Comparison of ENCODE assay signal across 28 cellular contexts in genomic region chr14:94329857-94330256, GRCh38. TPM values are rescaled to one million over a fixed set of nuclear protein-coding genes. Genes with fewer than 3 reads are reported as not detected.
A peak's percentile ranks its signal among the peaks of the same experiment; 100 is the strongest.
DNase-seq lines count a peak whose midpoint lies in the region; ATAC-seq and TF ChIP-seq lines count a peak whose summit lies in the region.
"Had no signal": no experiment of that assay in that cellular context is flagged by ENCODE, and none has a peak within 500 bp of the region (broad histone marks: within the 10 kb centered on the region; RNA-seq: fewer than 3 reads in every experiment).

No MANE protein-coding gene starts in this region.

- H3K27ac Mint-ChIP-seq in activated CD4-positive, alpha-beta T cell treated with anti-CD3 and anti-CD28 coated beads, Interleukin-2, amount 10 ng/mL, durations not matched to agents 24 days and 14 days: no peak overlapping the region
- H3K27ac Mint-ChIP-seq in osteocyte (ENCODE audit: unreplicated experiment): no peak overlapping the region
- H3K27ac Mint-ChIP-seq: CD4-positive, alpha-beta memory T cell; CD4-positive, CD25-positive, alpha-beta regulatory T cell had no signal

- H3K9me3 ChIP-seq in right lobe of liver (no peaks in the 10 kb centered on the region), Karpas-422 (ENCODE audit: low read length) (no peaks in the 10 kb centered on the region)
- H3K9me3 ChIP-seq: BE2C, BLaER1 had no signal

- H3K27me3 Mint-ChIP-seq in activated CD4-positive, alpha-beta T cell treated with anti-CD3 and anti-CD28 coated beads, Interleukin-2, amount 10 ng/mL, durations not matched to agents 24 days and 14 days: peaks cover 22% of the 10 kb centered on the region
- peaks cover 6% of the 10 kb centered on the region for H3K27me3 Mint-ChIP-seq in osteocyte (ENCODE audit: unreplicated experiment)

- no peaks in the 10 kb centered on the region for H3K36me3 Mint-ChIP-seq in activated CD4-positive, alpha-beta T cell treated with anti-CD3 and anti-CD28 coated beads, Interleukin-2, amount 10 ng/mL, durations not matched to agents 24 days and 14 days (ENCODE audit: low read depth)
- no peaks in the 10 kb centered on the region for H3K36me3 Mint-ChIP-seq in osteocyte (ENCODE audit: unreplicated experiment)
- H3K36me3 Mint-ChIP-seq: CD14-positive monocyte; CD4-positive, alpha-beta memory T cell; CD4-positive, CD25-positive, alpha-beta regulatory T cell; CD8-positive, alpha-beta memory T cell had no signal

- H3K9ac ChIP-seq in Karpas-422 (ENCODE audit: low read length): no peak overlapping the region
- H3K9ac ChIP-seq: BLaER1 had no signal

- H3K36me3 ChIP-seq in right lobe of liver: no peaks in the 10 kb centered on the region
- no peaks in the 10 kb centered on the region for H3K36me3 ChIP-seq in Karpas-422 (ENCODE audit: insufficient read depth, low read length)
- H3K36me3 ChIP-seq: BE2C, BLaER1 had no signal

- no peak overlapping the region for H3K4me2 ChIP-seq in Karpas-422 (ENCODE audit: low read depth, low read length, poor library complexity, severe bottlenecking)
- H3K4me2 ChIP-seq: BLaER1 had no signal

- peak overlapping the region in 1 of 3 donors; percentile 63 for H3K27ac ChIP-seq in right lobe of liver
- H3K27ac ChIP-seq in Karpas-422 (ENCODE audit: low read length): no peak overlapping the region
- H3K27ac ChIP-seq: 22Rv1, BLaER1 had no signal

- H3K79me2 ChIP-seq in Karpas-422 (ENCODE audit: low read length): no peaks in the 10 kb centered on the region

- no peaks in the 10 kb centered on the region for H3K4me1 Mint-ChIP-seq in activated CD4-positive, alpha-beta T cell treated with anti-CD3 and anti-CD28 coated beads, Interleukin-2, amount 10 ng/mL, durations not matched to agents 24 days and 14 days
- no peaks in the 10 kb centered on the region for H3K4me1 Mint-ChIP-seq in osteocyte (ENCODE audit: unreplicated experiment)
- H3K4me1 Mint-ChIP-seq: CD14-positive monocyte; CD4-positive, alpha-beta memory T cell; CD4-positive, CD25-positive, alpha-beta regulatory T cell; CD8-positive, alpha-beta memory T cell had no signal

- DNase-seq in activated CD4-positive, alpha-beta T cell treated with anti-CD3 and anti-CD28 coated beads, Interleukin-2, amount 10 ng/mL, durations not matched to agents 24 days and 14 days: peak; percentile 28
- no peak for DNase-seq in activated CD4-positive, alpha-beta T cell treated with anti-CD3 and anti-CD28 coated beads, Interleukin-2, amount 50 U/mL, for 1 hour
- DNase-seq in left lobe of liver (ENCODE audit: low spot score) (peak; percentile 49), right lobe of liver (no peak), osteocyte (ENCODE audit: extremely low spot score, unreplicated experiment) (peak; percentile 36), omental fat pad (ENCODE audit: low spot score) (no peak), Karpas-422 (no peak)
- DNase-seq: ACHN; BE2C; C1 segment of cervical spinal cord; CD4-positive, alpha-beta memory T cell; CD4-positive, CD25-positive, alpha-beta regulatory T cell; CD8-positive, alpha-beta memory T cell; COR-L47; DMS 273 treated with DMSO at 0.1 percent for 48 hours; DMS153; DMS53; DMS79; DND-41; EL; GDM1 had no signal

- no peaks in the 10 kb centered on the region for H3K9me2 ChIP-seq in Karpas-422 (replicated peaks; ENCODE audit: insufficient read depth, low read length)

- H4K20me1 ChIP-seq in Karpas-422 (ENCODE audit: insufficient read depth, low read depth, low read length): no peaks in the 10 kb centered on the region
- H4K20me1 ChIP-seq: BLaER1 had no signal

- H3K4me1 ChIP-seq in right lobe of liver (peaks cover 0 to 19% (median 4%) of the 10 kb centered on the region in 4 donors), Karpas-422 (ENCODE audit: low read length) (no peaks in the 10 kb centered on the region)
- H3K4me1 ChIP-seq: BE2C, BLaER1 had no signal

- WGBS in right lobe of liver (ENCODE audit: insufficient coverage, low coverage, low lambda C conversion rate, missing lambda C conversion rate): 80% methylated on average over 4 of the region's 4 CpGs

- no peak overlapping the region for H3K4me3 Mint-ChIP-seq in activated CD4-positive, alpha-beta T cell treated with anti-CD3 and anti-CD28 coated beads, Interleukin-2, amount 10 ng/mL, durations not matched to agents 24 days and 14 days
- H3K4me3 Mint-ChIP-seq in osteocyte (ENCODE audit: unreplicated experiment): no peak overlapping the region
- H3K4me3 Mint-ChIP-seq: CD14-positive monocyte; CD4-positive, alpha-beta memory T cell; CD4-positive, CD25-positive, alpha-beta regulatory T cell; CD8-positive, alpha-beta memory T cell had no signal

- no peak overlapping the region for H3K4me3 ChIP-seq in right lobe of liver
- no peak overlapping the region for H3K4me3 ChIP-seq in Karpas-422 (ENCODE audit: low read length)
- H3K4me3 ChIP-seq: BLaER1, GM12878 had no signal

- H3K9me3 Mint-ChIP-seq in activated CD4-positive, alpha-beta T cell treated with anti-CD3 and anti-CD28 coated beads, Interleukin-2, amount 10 ng/mL, durations not matched to agents 24 days and 14 days: no peaks in the 10 kb centered on the region
- H3K9me3 Mint-ChIP-seq in osteocyte (ENCODE audit: unreplicated experiment): no peaks in the 10 kb centered on the region
- H3K9me3 Mint-ChIP-seq: CD8-positive, alpha-beta memory T cell had no signal

- peak in 1 of 4 donors; percentile 16 for TF ChIP-seq CTCF in right lobe of liver (IDR thresholded peaks at IDR 0.05)
- no peak for TF ChIP-seq CTCF in osteocyte (IDR thresholded peaks at IDR 0.05)
- no peak for TF ChIP-seq CTCF in omental fat pad (IDR thresholded peaks at IDR 0.05)

- no peak for TF ChIP-seq POLR2A in right lobe of liver (IDR thresholded peaks at IDR 0.05)

- H2AFZ ChIP-seq in Karpas-422 (ENCODE audit: low read length): no peak overlapping the region

- peak; percentile 62 for ATAC-seq in left lobe of liver
- ATAC-seq in right lobe of liver: peak; percentile 27 to 63 (median 62)
- no peak for ATAC-seq in omental fat pad (ENCODE audit: low FRiP score)
- ATAC-seq: GM12878 had no signal

- no peaks in the 10 kb centered on the region for H3K27me3 ChIP-seq in right lobe of liver
- H3K27me3 ChIP-seq in Karpas-422 (ENCODE audit: low read length): no peaks in the 10 kb centered on the region
- H3K27me3 ChIP-seq: BLaER1 had no signal

- intact Hi-C loops in activated CD4-positive, alpha-beta T cell treated with anti-CD3 and anti-CD28 coated beads, Interleukin-2, amount 10 ng/mL, durations not matched to agents 24 days and 14 days (cut with micrococcal nuclease): no loop called here
- intact Hi-C loops in right lobe of liver (cut with DNase I): no loop called here

RNA-seq across cellular contexts. Expression of gene SERPINA6, which starts 6.7 kb away (rescaled TPM):
- total RNA-seq in activated CD4-positive, alpha-beta T cell treated with anti-CD3 and anti-CD28 coated beads, Interleukin-2, amount 10 ng/mL, durations not matched to agents 24 days and 14 days: not detected in 2 replicates
- 155 TPM for total RNA-seq in left lobe of liver
- 100 to 1,000 TPM; 185 to 407 (median 236) TPM for total RNA-seq in right lobe of liver
- not detected in 2 replicates for total RNA-seq in osteocyte
- 1 to 10 TPM in 1 of 4 donors, not detected in 3; 1.5 TPM for total RNA-seq in omental fat pad
- not detected in 2 replicates for total RNA-seq in Karpas-422 (2014; rRNA removed; shearing (Covaris generic); ENCODE audit: low replicate concordance)
- total RNA-seq: A673; CD4-positive, alpha-beta memory T cell; CD4-positive, CD25-positive, alpha-beta regulatory T cell; CD8-positive, alpha-beta memory T cell; G401 had no signal

RNA-seq across cellular contexts. Expression of gene SERPINA2, which starts 36.6 kb away (rescaled TPM):
- not detected in 2 replicates for total RNA-seq in activated CD4-positive, alpha-beta T cell treated with anti-CD3 and anti-CD28 coated beads, Interleukin-2, amount 10 ng/mL, durations not matched to agents 24 days and 14 days
- total RNA-seq in left lobe of liver (not detected), right lobe of liver (not detected), osteocyte (not detected in 2 replicates), omental fat pad (not detected)
- total RNA-seq in Karpas-422 (2014; rRNA removed; shearing (Covaris generic); ENCODE audit: low replicate concordance): not detected in 2 replicates
- total RNA-seq: A673; CD4-positive, alpha-beta memory T cell; CD4-positive, CD25-positive, alpha-beta regulatory T cell; CD8-positive, alpha-beta memory T cell; Daoy; G401; GM12878 had no signal

RNA-seq across cellular contexts. Expression of gene SERPINA10, which starts 36.8 kb away (rescaled TPM):
- not detected in 2 replicates for total RNA-seq in activated CD4-positive, alpha-beta T cell treated with anti-CD3 and anti-CD28 coated beads, Interleukin-2, amount 10 ng/mL, durations not matched to agents 24 days and 14 days
- total RNA-seq in left lobe of liver: 200 TPM
- total RNA-seq in right lobe of liver: 100 to 1,000 TPM; 114 to 400 (median 239) TPM
- total RNA-seq in osteocyte: not detected in 2 replicates
- total RNA-seq in omental fat pad: not detected
- not detected in 2 replicates for total RNA-seq in Karpas-422 (2014; rRNA removed; shearing (Covaris generic); ENCODE audit: low replicate concordance)
- total RNA-seq: A673; CD4-positive, alpha-beta memory T cell; CD4-positive, CD25-positive, alpha-beta regulatory T cell; CD8-positive, alpha-beta memory T cell; Daoy; G401; GM12878 had no signal

RNA-seq across cellular contexts. Expression of gene SERPINA1, which starts 58.5 kb away (rescaled TPM):
- 0.59 and 0.96 TPM in 2 replicates for total RNA-seq in activated CD4-positive, alpha-beta T cell treated with anti-CD3 and anti-CD28 coated beads, Interleukin-2, amount 10 ng/mL, durations not matched to agents 24 days and 14 days
- total RNA-seq in left lobe of liver (17,840 TPM), right lobe of liver (over 10,000 TPM; 18,575 to 39,670 (median 31,917) TPM), osteocyte (not detected in 2 replicates), omental fat pad (10 to 100 TPM in 3 of 4 donors, 1 to 10 TPM in 1; 2.8 to 92.4 (median 13.2) TPM)
- total RNA-seq in Karpas-422 (2014; rRNA removed; shearing (Covaris generic); ENCODE audit: low replicate concordance): 0.54 TPM in 1 of 2 replicates, not detected in the other
- total RNA-seq: A673; CD4-positive, CD25-positive, alpha-beta regulatory T cell; G401 had no signal

Comparison
In these comparisons a context has a peak if more than half of its experiments do, and no peak if none do; other contexts are left out.
1. DNase-seq: peak in activated CD4-positive, alpha-beta T cell treated with anti-CD3 and anti-CD28 coated beads, Interleukin-2, amount 10 ng/mL, durations not matched to agents 24 days and 14 days (single experiment), left lobe of liver (single experiment) and osteocyte (single experiment); none in activated CD4-positive, alpha-beta T cell treated with anti-CD3 and anti-CD28 coated beads, Interleukin-2, amount 50 U/mL, for 1 hour (single experiment), right lobe of liver (0 of 3), omental fat pad (single experiment) and Karpas-422 (single experiment).
2. RNA of gene SERPINA6, which starts 6.7 kb away (total RNA-seq): 185 to 407 TPM in right lobe of liver and 155 TPM in left lobe of liver (single experiment); not detected in activated CD4-positive, alpha-beta T cell treated with anti-CD3 and anti-CD28 coated beads, Interleukin-2, amount 10 ng/mL, durations not matched to agents 24 days and 14 days, not detected in osteocyte, 1.5 TPM in omental fat pad and not detected in Karpas-422; every median in the first group is over 10 times any median in the second.
3. RNA of gene SERPINA10, which starts 36.8 kb away (total RNA-seq): 114 to 400 TPM in right lobe of liver and 200 TPM in left lobe of liver (single experiment); not detected in activated CD4-positive, alpha-beta T cell treated with anti-CD3 and anti-CD28 coated beads, Interleukin-2, amount 10 ng/mL, durations not matched to agents 24 days and 14 days, not detected in osteocyte, not detected in omental fat pad and not detected in Karpas-422; every median in the first group is over 100 times any median in the second.